ENCODE assay signal across 8 cellular contexts in the genomic region with DNA sequence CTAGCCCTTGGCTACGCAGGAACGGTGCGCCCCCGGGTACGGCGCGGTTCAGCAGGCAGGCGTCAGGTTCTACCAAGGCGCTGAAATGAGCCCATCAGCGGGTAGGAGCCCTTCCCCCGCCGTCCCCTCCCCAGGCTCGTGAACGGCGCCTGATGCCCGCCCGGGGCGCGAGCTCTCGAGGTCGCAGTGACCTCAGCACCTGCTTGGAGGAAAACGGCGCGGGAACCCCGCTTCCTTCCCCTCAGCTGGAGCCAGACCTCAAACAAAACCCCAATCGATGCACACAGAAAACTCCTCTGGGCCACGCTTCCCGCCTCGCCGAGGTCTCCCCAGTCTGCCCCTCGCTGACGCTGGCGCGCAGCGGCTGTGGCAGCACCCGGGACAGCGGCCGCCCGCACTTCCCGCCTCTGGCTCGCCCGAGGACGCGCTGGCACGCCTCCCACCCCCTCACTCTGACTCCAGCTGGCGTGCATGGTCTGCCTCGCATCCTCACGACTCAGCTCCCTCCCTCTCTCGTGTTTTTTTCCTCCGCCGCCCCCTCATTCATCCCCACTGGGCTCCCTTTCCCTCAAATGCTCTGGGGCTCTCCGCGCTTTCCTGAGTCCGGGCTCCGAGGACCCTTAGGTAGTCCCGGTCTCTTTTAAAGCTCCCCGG. TPM values are rescaled to one million over a fixed set of nuclear protein-coding genes. Genes with fewer than 3 reads are reported as not detected.
DNase-seq lines count a peak whose midpoint lies in the region; ATAC-seq, FAIRE-seq and TF ChIP-seq lines count a peak whose summit lies in the region.

No MANE protein-coding gene starts in this region.

- H3K4me3 ChIP-seq in cardiac muscle cell (peak overlapping the region; percentile 20), right atrium auricular region (peak overlapping the region in 1 of 2 donors; percentile 22)

- H3K27ac ChIP-seq in cardiac muscle cell (no peak overlapping the region), right atrium auricular region (no peak overlapping the region)

- intact Hi-C loops in sciatic nerve (cut with DNase I), result no loop called here

- FAIRE-seq in D721Med (lab: Jason Lieb, UNC), result no peak

- H3K4me1 ChIP-seq in cardiac muscle cell (ENCODE audit: low read depth), result peaks cover 19% of the 10 kb centered on the region
- H3K4me1 ChIP-seq in right atrium auricular region, result peaks cover 0 to 34% of the 10 kb centered on the region in 2 donors

- no peaks in the 10 kb centered on the region for H3K36me3 ChIP-seq in cardiac muscle cell
- no peaks in the 10 kb centered on the region for H3K36me3 ChIP-seq in right atrium auricular region

- peak; percentile 85 for ATAC-seq in stimulated activated naive CD8-positive, alpha-beta T cell treated with anti-CD3 and anti-CD28 coated beads, Interleukin-15, Interleukin-2, amounts not matched to agents 100 U/mL and 50 U/mL, for 24 hours
- ATAC-seq in sciatic nerve, result no peak

- H3K27me3 ChIP-seq in cardiac muscle cell, result peaks cover 100% of the 10 kb centered on the region
- H3K27me3 ChIP-seq in right atrium auricular region, result peaks cover 5 to 51% of the 10 kb centered on the region in 2 donors

- TF ChIP-seq CTCF in cardiac muscle cell (IDR thresholded peaks at IDR 0.05; ENCODE audit: low read depth, low read length), result no peak
- TF ChIP-seq CTCF in right atrium auricular region (IDR thresholded peaks at IDR 0.05), result no peak
- no peak for TF ChIP-seq CTCF in D721Med (IDR thresholded peaks at IDR 0.05; ENCODE audit: insufficient read depth, missing control alignments)

- H3K9me3 ChIP-seq in cardiac muscle cell (ENCODE audit: low read depth), result no peaks in the 10 kb centered on the region
- H3K9me3 ChIP-seq in right atrium auricular region, result no peaks in the 10 kb centered on the region

- peak; percentile 27 to 88 for DNase-seq in cardiac muscle cell (ENCODE audit: low read depth in 1 of 2, low spot score in 1 of 2)
- no peak for DNase-seq in right atrium auricular region (ENCODE audit: low spot score)
- DNase-seq in activated T-cell treated with anti-CD3 and anti-CD28 coated beads for 48 hours (ENCODE audit: low read depth), result peak; percentile 49
- DNase-seq in islet precursor cell, result peak; percentile 87
- DNase-seq in stimulated activated naive CD8-positive, alpha-beta T cell treated with anti-CD3 and anti-CD28 coated beads, Interleukin-15, Interleukin-2, amounts not matched to agents 100 U/mL and 50 U/mL, for 24 hours, result peak; percentile 62
- DNase-seq in D721Med (ENCODE audit: insufficient read length, low spot score), result no peak
- DNase-seq in sciatic nerve (ENCODE audit: low spot score), result no peak
- no peak for DNase-seq in NCI-H1694 (lab: John Stamatoyannopoulos, UW)

RNA-seq across cellular contexts. Expression of a gene that starts 0.5 kb away (rescaled TPM):
- total RNA-seq in cardiac muscle cell (not detected in 2 replicates), right atrium auricular region (not detected), sciatic nerve (not detected)
- not detected in 2 replicates for polyA plus RNA-seq in cardiac muscle cell

Comparison
In these comparisons a context has a peak if more than half of its experiments do, and no peak if none do; other contexts are left out.
1. DNase-seq: peak in cardiac muscle cell (2 of 2), activated T-cell treated with anti-CD3 and anti-CD28 coated beads for 48 hours (single experiment), islet precursor cell (single experiment) and stimulated activated naive CD8-positive, alpha-beta T cell treated with anti-CD3 and anti-CD28 coated beads, Interleukin-15, Interleukin-2, amounts not matched to agents 100 U/mL and 50 U/mL, for 24 hours (single experiment); none in right atrium auricular region (single experiment), D721Med (single experiment), sciatic nerve (single experiment) and NCI-H1694 (single experiment).